1 cellular context compared by ENCODE assay signal in the genomic region with DNA sequence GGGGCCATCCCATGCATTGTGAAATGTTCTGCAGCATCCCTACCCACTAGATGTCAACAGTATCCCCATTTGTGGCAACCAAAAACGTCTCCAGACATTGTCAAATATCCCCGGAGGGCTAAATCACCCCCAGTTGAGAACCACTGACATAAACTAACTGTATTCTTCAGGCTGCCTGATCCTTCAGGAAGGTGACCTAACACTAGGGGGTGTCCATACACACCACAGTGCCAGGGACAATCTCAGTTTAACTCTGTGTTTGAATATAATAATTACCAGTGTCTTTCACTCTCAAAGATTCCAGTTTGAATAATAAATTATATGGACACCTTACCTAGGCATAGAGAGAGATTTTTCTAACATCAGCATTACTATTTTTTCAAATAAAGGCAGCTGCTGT.
TF ChIP-seq lines count a peak whose summit lies in the region.

No MANE protein-coding gene starts in this region.

TF ChIP-seq in endothelial cell of umbilical vein, 7 proteins besides CTCF, POLR2A, EP300 and RAD21 (continued from another document):
- TF ChIP-seq FOS (IDR thresholded peaks at IDR 0.05; ENCODE audit: borderline replicate concordance, insufficient read depth, low read length): no peak
- no peak for TF ChIP-seq EZH2 (IDR thresholded peaks at IDR 0.05; ENCODE audit: borderline replicate concordance, low read depth, low read length, severe bottlenecking)
- no peak for TF ChIP-seq GATA2 (IDR thresholded peaks at IDR 0.05; ENCODE audit: insufficient read depth, insufficient read length, low read depth, low read length)
- no peak for TF ChIP-seq MYC (IDR thresholded peaks at IDR 0.05; ENCODE audit: low read depth, low read length)
- TF ChIP-seq POLR2AphosphoS5 (IDR thresholded peaks at IDR 0.05; ENCODE audit: insufficient read depth, low read depth, low read length): no peak
